Comparison of ENCODE assay signal across 32 cellular contexts in genomic region chr6:1719922-1720321, GRCh38.
"Had no signal": no experiment of that assay in that cellular context is flagged by ENCODE, and none has a peak within 500 bp of the region (broad histone marks: within the 10 kb centered on the region; RNA-seq: fewer than 3 reads in every experiment).

No MANE protein-coding gene starts in this region.

- H3K27me3 ChIP-seq: brain microvascular endothelial cell, dorsolateral prefrontal cortex, esophagus muscularis mucosa, gastroesophageal sphincter had no signal

- H3K4me1 Mint-ChIP-seq: activated B cell treated with CpG ODN at 0.5 μM for 24 hours; activated T-helper 17 cell treated with anti-CD3 and anti-CD28 coated beads, Interleukin-2, amount 50 U/mL, for 72 hours; central memory CD8-positive, alpha-beta T cell had no signal

- ATAC-seq: activated CD4-positive, CD25-positive, alpha-beta regulatory T cell treated with anti-CD3 and anti-CD28 coated beads, Interleukin-2, amount 50 U/mL, for 24 hours; activated CD8-positive, alpha-beta T cell treated with anti-CD3 and anti-CD28 coated beads for 36 hours; activated T-cell treated with anti-CD3 and anti-CD28 coated beads, Interleukin-2, amount 50 U/mL, for 4 hours; activated T-helper 17 cell treated with anti-CD3 and anti-CD28 coated beads, Interleukin-2, amount 50 U/mL, for 72 hours; gastroesophageal sphincter; T-helper 17 cell had no signal

- H3K9me3 ChIP-seq: esophagus muscularis mucosa, gastroesophageal sphincter had no signal

- H3K4me1 ChIP-seq: gastroesophageal sphincter had no signal

- H3K27me3 Mint-ChIP-seq: activated B cell treated with CpG ODN at 0.5 μM for 24 hours; activated CD8-positive, alpha-beta T cell treated with anti-CD3 and anti-CD28 coated beads for 36 hours; activated naive CD8-positive, alpha-beta T cell; activated T-helper 17 cell treated with anti-CD3 and anti-CD28 coated beads, Interleukin-2, amount 50 U/mL, for 72 hours; central memory CD8-positive, alpha-beta T cell; dendritic cell treated with granulocyte-macrophage colony-stimulating factor and Interleukin-4, amounts not matched to agents 40 ng/mL and 50 ng/mL, for 4 days; T-helper 17 cell had no signal

- H3K36me3 ChIP-seq: brain microvascular endothelial cell, esophagus muscularis mucosa, gastroesophageal sphincter, WERI-Rb-1 had no signal

- DNase-seq: activated B cell treated with CpG ODN at 0.5 μM for 24 hours; activated CD4-positive, alpha-beta T cell treated with anti-CD3 and anti-CD28 coated beads for 48 hours; activated CD4-positive, alpha-beta T cell treated with anti-CD3 and anti-CD28 coated beads, Interleukin-2, amount 50 U/mL, for 1 hour; activated CD4-positive, alpha-beta T cell treated with anti-CD3 and anti-CD28 coated beads, Interleukin-2, amount 50 U/mL, for 48 hours; activated CD8-positive, alpha-beta memory T cell treated with anti-CD3 and anti-CD28 coated beads for 24 hours; activated CD8-positive, alpha-beta T cell treated with anti-CD3 and anti-CD28 coated beads for 36 hours; activated effector memory CD4-positive, alpha-beta T cell treated with Interleukin-2 at 50 U/mL for 16 hours; activated gamma-delta T cell treated with Interleukin-2 at 50 U/mL for 16 hours; activated naive CD4-positive, alpha-beta T cell treated with anti-CD3 and anti-CD28 coated beads, Interleukin-2, amount 50 U/mL, for 16 hours; activated naive CD4-positive, alpha-beta T cell treated with Interleukin-2 at 50 U/mL for 16 hours; activated T-cell treated with anti-CD3 and anti-CD28 coated beads, Interleukin-2, amount 50 U/mL, for 4 hours; amniotic stem cell; anterior cingulate cortex; brain microvascular endothelial cell; dorsolateral prefrontal cortex; effector memory CD4-positive, alpha-beta T cell; erythroblast; foreskin melanocyte; T-helper 1 cell; T-helper 17 cell; T1000 had no signal

- H3K9me3 Mint-ChIP-seq: activated B cell treated with CpG ODN at 0.5 μM for 24 hours; activated CD8-positive, alpha-beta T cell treated with anti-CD3 and anti-CD28 coated beads for 36 hours; activated T-cell treated with anti-CD3 and anti-CD28 coated beads, Interleukin-2, amount 50 U/mL, for 4 hours; activated T-helper 17 cell treated with anti-CD3 and anti-CD28 coated beads, Interleukin-2, amount 50 U/mL, for 72 hours; central memory CD8-positive, alpha-beta T cell; dendritic cell treated with granulocyte-macrophage colony-stimulating factor and Interleukin-4, amounts not matched to agents 40 ng/mL and 50 ng/mL, for 4 days; endodermal cell; T-helper 2 cell treated with Interferon-gamma antibody and Interleukin-4, amounts not matched to agents 5 μg/mL and 100 μg/mL, for 36 hours had no signal

- H3K4me3 ChIP-seq: coronary artery, dorsolateral prefrontal cortex, esophagus muscularis mucosa, gastroesophageal sphincter had no signal

- H3K27ac ChIP-seq: brain microvascular endothelial cell, coronary artery, dorsolateral prefrontal cortex, esophagus muscularis mucosa, gastroesophageal sphincter, WERI-Rb-1 had no signal

- H3K4me3 Mint-ChIP-seq: activated B cell treated with CpG ODN at 0.5 μM for 24 hours; activated CD8-positive, alpha-beta T cell treated with anti-CD3 and anti-CD28 coated beads for 36 hours; activated naive CD8-positive, alpha-beta T cell; activated T-cell treated with anti-CD3 and anti-CD28 coated beads, Interleukin-2, amount 50 U/mL, for 4 hours; activated T-helper 17 cell treated with anti-CD3 and anti-CD28 coated beads, Interleukin-2, amount 50 U/mL, for 72 hours; central memory CD8-positive, alpha-beta T cell; dendritic cell treated with granulocyte-macrophage colony-stimulating factor and Interleukin-4, amounts not matched to agents 40 ng/mL and 50 ng/mL, for 4 days; endodermal cell; T-helper 17 cell; T-helper 2 cell treated with Interferon-gamma antibody and Interleukin-4, amounts not matched to agents 5 μg/mL and 100 μg/mL, for 36 hours had no signal

- H3K27ac Mint-ChIP-seq: activated B cell treated with CpG ODN at 0.5 μM for 24 hours; activated CD8-positive, alpha-beta T cell treated with anti-CD3 and anti-CD28 coated beads for 36 hours; activated naive CD8-positive, alpha-beta T cell; activated T-helper 17 cell treated with anti-CD3 and anti-CD28 coated beads, Interleukin-2, amount 50 U/mL, for 72 hours; dendritic cell treated with granulocyte-macrophage colony-stimulating factor and Interleukin-4, amounts not matched to agents 40 ng/mL and 50 ng/mL, for 4 days; T-helper 17 cell; T-helper 2 cell treated with Interferon-gamma antibody and Interleukin-4, amounts not matched to agents 5 μg/mL and 100 μg/mL, for 36 hours had no signal
